22 cellular contexts compared by ENCODE assay signal in the genomic region with DNA sequence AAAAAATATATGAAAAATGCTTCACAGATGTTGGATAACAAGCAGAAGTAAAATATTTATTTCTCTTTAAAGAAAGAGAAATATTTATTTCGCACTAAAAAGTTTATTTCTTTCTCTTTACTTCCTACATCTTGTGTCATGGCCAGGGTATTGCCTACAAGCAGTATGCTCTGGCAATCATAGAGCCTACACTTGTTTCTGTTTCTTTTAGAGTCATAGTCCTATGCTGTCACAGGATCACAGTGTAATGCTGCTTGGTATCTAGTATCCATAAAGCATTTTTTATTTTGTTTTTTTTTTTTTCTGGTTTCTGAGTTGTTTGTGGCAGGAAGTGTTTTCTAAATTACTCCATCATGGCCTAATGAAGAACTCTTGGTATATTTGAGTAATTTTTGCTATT.
DNase-seq lines count a peak whose midpoint lies in the region; ATAC-seq and TF ChIP-seq lines count a peak whose summit lies in the region.
"Had no signal": no experiment of that assay in that cellular context is flagged by ENCODE, and none has a peak within 500 bp of the region (broad histone marks: within the 10 kb centered on the region; RNA-seq: fewer than 3 reads in every experiment).

No MANE protein-coding gene starts in this region.

- no peak overlapping the region for H3K4me2 ChIP-seq in smooth muscle cell

- H3K27me3 ChIP-seq in heart right ventricle (no peaks in the 10 kb centered on the region), smooth muscle cell (ENCODE audit: low read depth) (no peaks in the 10 kb centered on the region), stomach (no peaks in the 10 kb centered on the region)
- H3K27me3 ChIP-seq: gastrocnemius medialis had no signal

- no peaks in the 10 kb centered on the region for H3K9me3 Mint-ChIP-seq in activated CD4-positive, alpha-beta T cell treated with anti-CD3 and anti-CD28 coated beads, Interleukin-2, amount 10 ng/mL, durations not matched to agents 7 days and 5 days

- DNase-seq in EH (ENCODE audit: low read depth) = peak; percentile 0
- no peak for DNase-seq in activated CD4-positive, alpha-beta T cell treated with anti-CD3 and anti-CD28 coated beads, Interleukin-2, amount 10 ng/mL, durations not matched to agents 7 days and 5 days
- no peak for DNase-seq in heart right ventricle
- no peak for DNase-seq in smooth muscle cell (lab: John Stamatoyannopoulos, UW; ENCODE audit: unreplicated experiment)
- DNase-seq in stomach = no peak
- DNase-seq: activated CD4-positive, alpha-beta T cell treated with anti-CD3 and anti-CD28 coated beads, Interleukin-2, amount 50 U/mL, for 48 hours; amniotic stem cell; cerebellar nuclear complex; DMS79 treated with DMSO at 0.1 percent for 48 hours; gastrocnemius medialis; lower lobe of right lung; natural killer cell; NCI-H1105 treated with DMSO at 0.1 percent for 48 hours; NCI-H2171 treated with DMSO at 0.1 percent for 48 hours; SHP77 treated with DMSO at 0.1 percent for 48 hours; T1000 had no signal

- no peak overlapping the region for H3K27ac ChIP-seq in heart right ventricle
- no peak overlapping the region for H3K27ac ChIP-seq in smooth muscle cell (ENCODE audit: low read depth)
- no peak overlapping the region for H3K27ac ChIP-seq in stomach
- H3K27ac ChIP-seq: C4-2B, gastrocnemius medialis, HL-60, lower lobe of right lung had no signal

- no peaks in the 10 kb centered on the region for H3F3A ChIP-seq in smooth muscle cell (ENCODE audit: low read depth)

- H3K27me3 Mint-ChIP-seq in activated CD4-positive, alpha-beta T cell treated with anti-CD3 and anti-CD28 coated beads, Interleukin-2, amount 10 ng/mL, durations not matched to agents 7 days and 5 days = no peaks in the 10 kb centered on the region

- no peaks in the 10 kb centered on the region for H3K79me2 ChIP-seq in smooth muscle cell (ENCODE audit: low read depth)

- intact Hi-C loops in heart right ventricle (cut with DNase I) (no loop called here), stomach (cut with DNase I; ENCODE audit: low total_unique reads) (no loop called here)

- H3K27ac Mint-ChIP-seq in activated CD4-positive, alpha-beta T cell treated with anti-CD3 and anti-CD28 coated beads, Interleukin-2, amount 10 ng/mL, durations not matched to agents 7 days and 5 days = no peak overlapping the region
- H3K27ac Mint-ChIP-seq: natural killer cell had no signal

- TF ChIP-seq CTCF in heart right ventricle (IDR thresholded peaks at IDR 0.05) (no peak), smooth muscle cell (IDR thresholded peaks at IDR 0.05; ENCODE audit: borderline replicate concordance, insufficient read depth, poor library complexity, severe bottlenecking) (no peak), stomach (IDR thresholded peaks at IDR 0.05) (no peak)

- no peak for TF ChIP-seq EP300 in stomach (IDR thresholded peaks at IDR 0.05)

- H3K9me3 ChIP-seq in heart right ventricle (no peaks in the 10 kb centered on the region), smooth muscle cell (replicated peaks; ENCODE audit: low read depth) (no peaks in the 10 kb centered on the region), stomach (no peaks in the 10 kb centered on the region)
- H3K9me3 ChIP-seq: gastrocnemius medialis, lower lobe of right lung had no signal

- no peaks in the 10 kb centered on the region for H4K20me1 ChIP-seq in smooth muscle cell (ENCODE audit: low read depth)

- H3K4me1 ChIP-seq in heart right ventricle = no peaks in the 10 kb centered on the region
- no peaks in the 10 kb centered on the region for H3K4me1 ChIP-seq in smooth muscle cell (ENCODE audit: low read depth)
- no peaks in the 10 kb centered on the region for H3K4me1 ChIP-seq in stomach
- H3K4me1 ChIP-seq: gastrocnemius medialis, lower lobe of right lung had no signal

- WGBS in heart right ventricle, 2 donors = 67 to 73% methylated on average over 1 of the region's 1 CpG
- WGBS in smooth muscle cell (ENCODE audit: low lambda C conversion rate) = 83% methylated on average over 1 of the region's 1 CpG
- 33 to 71% (median 50%) methylated on average over 1 of the region's 1 CpG for WGBS in stomach, 5 donors

- H3K36me3 ChIP-seq in heart right ventricle (no peaks in the 10 kb centered on the region), smooth muscle cell (ENCODE audit: low read depth) (no peaks in the 10 kb centered on the region), stomach (no peaks in the 10 kb centered on the region)
- H3K36me3 ChIP-seq: gastrocnemius medialis, lower lobe of right lung had no signal

- H3K4me1 Mint-ChIP-seq in activated CD4-positive, alpha-beta T cell treated with anti-CD3 and anti-CD28 coated beads, Interleukin-2, amount 10 ng/mL, durations not matched to agents 7 days and 5 days = peaks cover 8% of the 10 kb centered on the region

- CTCF ChIA-PET in activated CD4-positive, alpha-beta T cell treated with anti-CD3 and anti-CD28 coated beads, Interleukin-2, amount 10 ng/mL, durations not matched to agents 7 days and 5 days (lab: Charles Lee) = no interaction called here

- H2AFZ ChIP-seq in smooth muscle cell (ENCODE audit: low read depth) = no peak overlapping the region

- no peaks in the 10 kb centered on the region for H3K36me3 Mint-ChIP-seq in activated CD4-positive, alpha-beta T cell treated with anti-CD3 and anti-CD28 coated beads, Interleukin-2, amount 10 ng/mL, durations not matched to agents 7 days and 5 days (ENCODE audit: low read depth)
- H3K36me3 Mint-ChIP-seq: natural killer cell had no signal

- POLR2A ChIA-PET in activated CD4-positive, alpha-beta T cell treated with anti-CD3 and anti-CD28 coated beads, Interleukin-2, amount 10 ng/mL, durations not matched to agents 7 days and 5 days (lab: Charles Lee) = no interaction called here

- TF ChIP-seq POLR2A in stomach (IDR thresholded peaks at IDR 0.05) = no peak

- no peak overlapping the region for H3K4me3 Mint-ChIP-seq in activated CD4-positive, alpha-beta T cell treated with anti-CD3 and anti-CD28 coated beads, Interleukin-2, amount 10 ng/mL, durations not matched to agents 7 days and 5 days
- H3K4me3 Mint-ChIP-seq: natural killer cell had no signal

- H3K9ac ChIP-seq in smooth muscle cell (ENCODE audit: low read depth) = no peak overlapping the region

- no peak overlapping the region for H3K4me3 ChIP-seq in heart right ventricle
- H3K4me3 ChIP-seq in smooth muscle cell = no peak overlapping the region
- H3K4me3 ChIP-seq in stomach = no peak overlapping the region
- H3K4me3 ChIP-seq: gastrocnemius medialis, K562, lower lobe of right lung had no signal

- ATAC-seq in GM19043 (IDR thresholded peaks at IDR 0.05; ENCODE audit: low read depth, unreplicated experiment) (peak; percentile 51), HG02678 (IDR thresholded peaks at IDR 0.05; ENCODE audit: unreplicated experiment) (peak; percentile 51), HG03565 (IDR thresholded peaks at IDR 0.05; ENCODE audit: unreplicated experiment) (peak; percentile 84), heart right ventricle (no peak)
- ATAC-seq: gastrocnemius medialis, K562, lower lobe of right lung, natural killer cell had no signal

Comparison
In these comparisons a context has a peak if more than half of its experiments do, and no peak if none do; other contexts are left out.
1. ATAC-seq: peak in GM19043 (single experiment), HG02678 (single experiment) and HG03565 (single experiment); none in heart right ventricle (0 of 8).